19 cellular contexts compared by ENCODE assay signal in the genomic region with DNA sequence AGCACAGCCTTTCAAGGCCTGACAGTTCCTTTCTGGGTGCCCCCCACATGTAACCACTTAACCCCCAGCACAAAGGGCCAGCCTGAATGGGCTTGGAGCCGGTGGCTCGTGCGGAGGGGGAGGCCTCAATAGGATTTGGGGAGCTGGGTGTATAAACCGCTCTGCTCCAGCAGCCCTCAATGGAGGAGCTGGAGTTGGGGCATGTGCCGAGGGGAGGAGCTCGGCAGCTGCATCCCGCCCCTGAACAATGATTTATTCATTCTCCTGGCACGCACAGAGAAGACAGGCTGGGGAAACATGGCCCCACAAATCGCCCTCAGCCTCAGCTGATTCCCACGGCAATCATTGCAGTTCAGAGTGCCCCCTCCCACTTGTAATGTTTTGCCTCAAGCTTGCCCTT.
DNase-seq lines count a peak whose midpoint lies in the region; ATAC-seq lines count a peak whose summit lies in the region.
"Had no signal": no experiment of that assay in that cellular context is flagged by ENCODE, and none has a peak within 500 bp of the region (broad histone marks: within the 10 kb centered on the region; RNA-seq: fewer than 3 reads in every experiment).

No MANE protein-coding gene starts in this region.

- intact Hi-C loops in head of caudate nucleus (cut with DNase I), result no loop called here

- no peak for ATAC-seq in HG02840 (IDR thresholded peaks at IDR 0.05; ENCODE audit: low FRiP score, unreplicated experiment)

- DNase-seq in GM03348 (ENCODE audit: low spot score) (peak; percentile 54), astrocyte of the hippocampus (ENCODE audit: low read depth, low spot score) (peak; percentile 58), head of caudate nucleus (peak; percentile 63 to 93 (median 83)), pons (ENCODE audit: low spot score) (peak; percentile 84), NCI-H128 (lab: John Stamatoyannopoulos, UW; ENCODE audit: unreplicated experiment) (no peak), islet precursor cell (no peak), HUDEP-2 (lab: John Stamatoyannopoulos, UW; ENCODE audit: unreplicated experiment in 76 of 76) (no peak)
- DNase-seq: activated CD4-positive, alpha-beta T cell treated with anti-CD3 and anti-CD28 coated beads for 48 hours; activated T-cell treated with anti-CD3 and anti-CD28 coated beads, Interleukin-2, amount 50 U/mL, for 1 hour; adrenal gland; cortex of kidney; esophagus squamous epithelium; mesendoderm; NCI-H187 treated with DMSO at 0.1 percent for 48 hours; SHP77; stimulated activated CD4-positive, alpha-beta T cell treated with anti-CD3 and anti-CD28 coated beads, Interleukin-15, amount 100 ng/mL, for 24 hours; T1000; testis had no signal

Comparison
In these comparisons a context has a peak if more than half of its experiments do, and no peak if none do; other contexts are left out.
1. DNase-seq: peak in GM03348 (single experiment), astrocyte of the hippocampus (single experiment), head of caudate nucleus (42 of 42) and pons (single experiment); none in NCI-H128 (single experiment), islet precursor cell (single experiment) and HUDEP-2 (0 of 76).